ENCODE assay signal across 8 cellular contexts in the genomic region with DNA sequence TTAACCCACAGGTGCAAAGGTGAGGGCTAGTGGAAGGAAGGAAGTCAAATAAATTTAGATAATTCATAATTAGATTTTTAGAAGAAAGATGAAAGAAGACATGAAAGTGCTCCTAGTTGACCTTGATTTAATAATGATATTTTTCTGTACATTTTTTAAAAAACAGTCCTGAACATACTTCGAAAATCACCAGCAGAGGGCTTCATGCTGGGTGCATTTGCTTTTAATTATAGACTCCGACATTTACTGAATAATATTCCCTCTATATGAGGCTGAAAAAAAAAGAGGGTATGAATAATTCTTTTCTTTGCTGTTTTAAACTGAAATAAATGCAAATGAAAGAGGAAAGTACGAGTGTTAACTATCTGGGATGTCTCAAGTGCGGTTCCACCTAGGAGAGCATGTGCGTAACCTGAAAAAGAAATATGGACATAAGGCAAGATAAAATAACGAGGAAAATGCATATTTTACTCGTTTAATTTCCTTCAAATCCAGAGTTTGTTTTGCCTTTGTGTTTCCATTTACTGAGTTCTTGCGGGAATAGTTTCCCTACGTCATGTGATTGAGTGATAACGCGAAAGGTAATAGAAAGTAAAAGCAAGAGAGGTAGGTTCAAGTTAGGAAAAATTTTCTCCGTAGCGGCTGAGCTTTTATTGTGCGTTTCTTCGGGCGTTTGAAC. TPM values are rescaled to one million over a fixed set of nuclear protein-coding genes. Genes with fewer than 3 reads are reported as not detected.
DNase-seq lines count a peak whose midpoint lies in the region; ATAC-seq, FAIRE-seq and TF ChIP-seq lines count a peak whose summit lies in the region.

No MANE protein-coding gene starts in this region.

- peak; percentile 68 for FAIRE-seq in endothelial cell of umbilical vein (lab: Jason Lieb, UNC)

- H3K36me3 ChIP-seq in ACC112 (ENCODE audit: insufficient read depth, low read length) (no peaks in the 10 kb centered on the region), PC-3 (ENCODE audit: low read depth, low read length) (no peaks in the 10 kb centered on the region), endothelial cell of umbilical vein (ENCODE audit: control insufficient read depth in 2 of 2, extremely low read depth in 1 of 2, insufficient read depth in 2 of 2, low read length in 2 of 2) (no peaks in the 10 kb centered on the region), prostate gland (no peaks in the 10 kb centered on the region)

- dilution Hi-C loops in endothelial cell of umbilical vein (cut with MboI; ENCODE audit: extremely low pct_ligation_motif_present, low sequenced_read_pairs), result no loop called here

- ATAC-seq in HG02870 (IDR thresholded peaks at IDR 0.05; ENCODE audit: unreplicated experiment) (peak; percentile 47), PC-3 (peak; percentile 67)

- no peak overlapping the region for H3K27ac ChIP-seq in ACC112 (ENCODE audit: low read depth, low read length)
- H3K27ac ChIP-seq in PC-3 (ENCODE audit: low read length), result no peak overlapping the region
- H3K27ac ChIP-seq in endothelial cell of umbilical vein (ENCODE audit: insufficient read depth, low read depth, low read length), result no peak overlapping the region
- no peak overlapping the region for H3K27ac ChIP-seq in prostate gland

- no peaks in the 10 kb centered on the region for H3K9me1 ChIP-seq in endothelial cell of umbilical vein (replicated peaks; ENCODE audit: control insufficient read depth, extremely low read depth, insufficient read depth, low read length)

- 4% methylated on average over 16 of the region's 16 CpGs for WGBS in prostate gland

- TF ChIP-seq CTCF in GM12872 (IDR thresholded peaks at IDR 0.05; ENCODE audit: insufficient read depth, low read depth, low read length) (peak; percentile 40; the same call in 1 of the 3 replicates), PC-3 (conservative IDR thresholded peaks at IDR 0.05; ENCODE audit: low read depth, low read length) (peak; percentile 76), endothelial cell of umbilical vein (IDR thresholded peaks at IDR 0.05; ENCODE audit: extremely low read depth in 1 of 2, insufficient read depth in 1 of 2, low read depth in 1 of 2, low read length in 2 of 2) (peak in 1 of 2 donors; percentile 27), prostate gland (IDR thresholded peaks at IDR 0.05) (peak in 2 of 4 experiments; percentile 40 to 48)

- peak overlapping the region; percentile 54 for H3K9ac ChIP-seq in PC-3 (ENCODE audit: low read length)
- H3K9ac ChIP-seq in endothelial cell of umbilical vein (replicated peaks; ENCODE audit: extremely low read depth, insufficient read depth, low read length), result no peak overlapping the region

- H3K27me3 ChIP-seq in ACC112 (ENCODE audit: insufficient read depth, low read length) (peaks cover 49% of the 10 kb centered on the region), PC-3 (ENCODE audit: low read length) (peaks cover 17% of the 10 kb centered on the region), endothelial cell of umbilical vein (ENCODE audit: control insufficient read depth in 2 of 2, insufficient read depth in 2 of 2, low read length in 2 of 2) (peaks cover 31 to 42% of the 10 kb centered on the region in 2 experiments), prostate gland (replicated peaks; ENCODE audit: insufficient read depth) (peaks cover 24% of the 10 kb centered on the region)

- H3K79me2 ChIP-seq in ACC112 (ENCODE audit: control insufficient read depth, insufficient read depth, low read length, unreplicated experiment) (no peaks in the 10 kb centered on the region), PC-3 (ENCODE audit: low read length) (no peaks in the 10 kb centered on the region), endothelial cell of umbilical vein (ENCODE audit: control insufficient read depth, insufficient read depth, low read length) (no peaks in the 10 kb centered on the region)

- POLR2A ChIA-PET in PC-3 (lab: Charles Lee; ENCODE audit: unreplicated experiment), result no interaction called here
- POLR2A ChIA-PET in endothelial cell of umbilical vein (lab: Charles Lee), result no interaction called here

- no peaks in the 10 kb centered on the region for H3K4me1 ChIP-seq in ACC112 (ENCODE audit: control insufficient read depth, insufficient read depth, low read length, unreplicated experiment)
- H3K4me1 ChIP-seq in PC-3 (ENCODE audit: insufficient read depth, low read length), result 0 out of 2 replicates have a peak, but pooled peaks cover 1% of the 10 kb centered on the region
- no peaks in the 10 kb centered on the region for H3K4me1 ChIP-seq in endothelial cell of umbilical vein (ENCODE audit: control insufficient read depth, extremely low read depth, insufficient read depth, low read length)
- no peaks in the 10 kb centered on the region for H3K4me1 ChIP-seq in prostate gland (replicated peaks)

- H3K4me2 ChIP-seq in PC-3 (ENCODE audit: low read length) (peak overlapping the region; percentile 93), endothelial cell of umbilical vein (ENCODE audit: insufficient read depth, low read length) (peak overlapping the region; percentile 95)

- H4K20me1 ChIP-seq in PC-3 (ENCODE audit: low read length) (no peaks in the 10 kb centered on the region), endothelial cell of umbilical vein (replicated peaks; ENCODE audit: control insufficient read depth, extremely low read depth, insufficient read depth, low read length) (no peaks in the 10 kb centered on the region)

- no peaks in the 10 kb centered on the region for H3F3A ChIP-seq in PC-3 (ENCODE audit: low read length, unreplicated experiment)

- no peaks in the 10 kb centered on the region for H3K9me3 ChIP-seq in PC-3 (ENCODE audit: low read length)
- no peaks in the 10 kb centered on the region for H3K9me3 ChIP-seq in endothelial cell of umbilical vein (replicated peaks; ENCODE audit: control insufficient read depth, insufficient read depth, low read length)
- no peaks in the 10 kb centered on the region for H3K9me3 ChIP-seq in prostate gland

- H2AFZ ChIP-seq in ACC112 (ENCODE audit: low read length, unreplicated experiment) (peak overlapping the region; percentile 98), PC-3 (ENCODE audit: low read length) (peak overlapping the region; percentile 100), endothelial cell of umbilical vein (ENCODE audit: low read depth, low read length) (peak overlapping the region; percentile 81)

- H3K9me2 ChIP-seq in PC-3 (replicated peaks; ENCODE audit: low read length), result no peaks in the 10 kb centered on the region

- CTCF ChIA-PET in PC-3 (lab: Charles Lee), result no interaction called here
- CTCF ChIA-PET in endothelial cell of umbilical vein (lab: Charles Lee), result interaction anchor here (0.8 to 4.2 kb wide), 7 partner anchors 10 to 1235 kb away, joined by 4 to 34 read pairs (median 5); no protein-coding TSS in a partner anchor

- DNase-seq in PC-3 (peak; percentile 43), endothelial cell of umbilical vein (ENCODE audit: low read depth, low spot score) (peak; percentile 39), prostate gland (ENCODE audit: low spot score) (no peak), NCI-H1048 (lab: John Stamatoyannopoulos, UW) (no peak)
- no peak for DNase-seq in stimulated activated naive CD4-positive, alpha-beta T cell treated with Interleukin-2 at 50 U/mL for 16 hours (lab: John Stamatoyannopoulos, UW)

- BruUV-seq in PC-3 (replicated peaks; lab: Mats Ljungman, UMichigan), result no TSS peak
- no TSS peak for BruUV-seq in endothelial cell of umbilical vein (replicated peaks; lab: Mats Ljungman, UMichigan)

- H3K4me3 ChIP-seq in ACC112 (ENCODE audit: low read depth, low read length) (peak overlapping the region; percentile 95), PC-3 (ENCODE audit: low read length) (peak overlapping the region; percentile 92), endothelial cell of umbilical vein (replicated peaks in 1 of 3; ENCODE audit: insufficient read depth in 1 of 3, low read depth in 1 of 3, low read length in 3 of 3) (peak overlapping the region; percentile 42 to 85 (median 74)), prostate gland (peak overlapping the region; percentile 28 to 30)

- intact Hi-C loops in PC-3 (cut with micrococcal nuclease) (loop anchor here (1.0 to 10.0 kb wide), 7 partner anchors 212 to 1206 kb away; no protein-coding TSS in a partner anchor), endothelial cell of umbilical vein (cut with micrococcal nuclease) (loop anchor here (1.0 to 10.0 kb wide), 3 partner anchors 1039 to 1206 kb away; no protein-coding TSS in a partner anchor), prostate gland (cut with DNase I) (loop anchor here (2.0 to 10.0 kb wide), 3 partner anchors 1039 to 1233 kb away; no protein-coding TSS in a partner anchor)

- no peak for TF ChIP-seq POLR2A in endothelial cell of umbilical vein (IDR thresholded peaks at IDR 0.05; ENCODE audit: low read depth, low read length)
- no peak for TF ChIP-seq POLR2A in prostate gland (IDR thresholded peaks at IDR 0.05)

TF ChIP-seq in endothelial cell of umbilical vein, 7 proteins besides CTCF, POLR2A, EP300 and RAD21:
- TF ChIP-seq MYC (IDR thresholded peaks at IDR 0.05; ENCODE audit: low read depth, low read length) (no peak), POLR2AphosphoS5 (IDR thresholded peaks at IDR 0.05; ENCODE audit: insufficient read depth, low read depth, low read length) (no peak), GATA2 (IDR thresholded peaks at IDR 0.05; ENCODE audit: insufficient read depth, insufficient read length, low read depth, low read length) (no peak), FOS (IDR thresholded peaks at IDR 0.05; ENCODE audit: borderline replicate concordance, insufficient read depth, low read length) (no peak), EZH2 (IDR thresholded peaks at IDR 0.05; ENCODE audit: borderline replicate concordance, low read depth, low read length, severe bottlenecking) (no peak), JUN (IDR thresholded peaks at IDR 0.05; ENCODE audit: borderline replicate concordance, insufficient read depth, insufficient read length, low read depth) (no peak)
- TF ChIP-seq, protein P1, sequence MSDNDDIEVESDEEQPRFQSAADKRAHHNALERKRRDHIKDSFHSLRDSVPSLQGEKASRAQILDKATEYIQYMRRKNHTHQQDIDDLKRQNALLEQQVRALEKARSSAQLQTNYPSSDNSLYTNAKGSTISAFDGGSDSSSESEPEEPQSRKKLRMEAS (IDR thresholded peaks at IDR 0.05; ENCODE audit: insufficient read depth, insufficient read length), result no peak

RNA-seq across cellular contexts. Expression of a gene that starts 3.1 kb away (rescaled TPM):
- total RNA-seq in PC-3 (2014; rRNA removed), result not detected in 2 replicates
- not detected in 2 replicates for total RNA-seq in endothelial cell of umbilical vein
- polyA plus RNA-seq in endothelial cell of umbilical vein, result not detected in 2 replicates
- not detected in 2 replicates for polyA plus RNA-seq in endothelial cell of umbilical vein (2011; cell fraction: cytosol; rRNA removed)
- not detected in 2 replicates for polyA plus RNA-seq in endothelial cell of umbilical vein (2011; cell fraction: nucleus; rRNA removed)
- polyA plus RNA-seq in endothelial cell of umbilical vein (2012), result not detected in 2 replicates
- polyA minus RNA-seq in endothelial cell of umbilical vein, result not detected in 2 replicates
- polyA minus RNA-seq in endothelial cell of umbilical vein (2011; cell fraction: cytosol; rRNA and poly(A)+ RNA removed), result not detected
- not detected in 2 replicates for polyA minus RNA-seq in endothelial cell of umbilical vein (2011; cell fraction: nucleus; rRNA and poly(A)+ RNA removed)
- under 1 TPM in 1 of 2 donors, not detected in 1; 0.06 TPM for total RNA-seq in prostate gland

Comparison
In these comparisons a context has a peak if more than half of its experiments do, and no peak if none do; other contexts are left out.
1. H3K4me3 ChIP-seq: peak in every context shown above with its lines; median percentile 95 in ACC112; 92 in PC-3; 74 in endothelial cell of umbilical vein; 29 in prostate gland.
2. DNase-seq: peak in PC-3 (single experiment) and endothelial cell of umbilical vein (single experiment); none in prostate gland (single experiment), stimulated activated naive CD4-positive, alpha-beta T cell treated with Interleukin-2 at 50 U/mL for 16 hours (single experiment) and NCI-H1048 (single experiment).
3. Peak in every context shown above with its lines, with median percentiles within 50 percentile points of each other: H2AFZ ChIP-seq.